ENCODE assay signal across 16 cellular contexts in the genomic region with DNA sequence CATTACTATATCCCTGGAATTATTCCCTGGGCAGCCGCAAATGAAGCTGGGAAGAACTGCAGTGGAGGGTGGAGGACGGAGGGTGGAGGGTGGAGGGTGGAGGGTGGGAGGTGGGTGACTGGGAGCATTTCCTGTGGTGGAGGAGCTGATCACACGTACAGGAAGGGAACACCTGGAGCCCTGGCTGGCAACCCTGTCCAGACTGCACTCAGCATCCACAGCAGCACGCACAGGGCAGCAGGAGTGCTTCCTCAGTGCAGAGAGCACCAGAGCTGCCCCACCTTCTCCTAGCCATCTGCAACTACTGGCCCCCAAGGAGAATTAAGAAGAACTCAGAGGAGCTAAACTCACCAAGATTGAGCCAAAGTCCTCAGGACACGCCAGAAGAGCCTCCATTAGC.
A peak's percentile ranks its signal among the peaks of the same experiment; 100 is the strongest.
DNase-seq lines count a peak whose midpoint lies in the region; ATAC-seq and TF ChIP-seq lines count a peak whose summit lies in the region.
"Had no signal": no experiment of that assay in that cellular context is flagged by ENCODE, and none has a peak within 500 bp of the region (broad histone marks: within the 10 kb centered on the region; RNA-seq: fewer than 3 reads in every experiment).

No MANE protein-coding gene starts in this region.

- DNase-seq in NCI-H345 (lab: John Stamatoyannopoulos, UW) (peak; percentile 25), NCI-H345 treated with DMSO at 0.1 percent for 48 hours (lab: John Stamatoyannopoulos, UW; ENCODE audit: unreplicated experiment) (no peak), SK-N-MC (ENCODE audit: low read depth, low spot score) (no peak), endodermal cell (no peak), NK-92 (lab: John Stamatoyannopoulos, UW; ENCODE audit: unreplicated experiment) (no peak)
- DNase-seq in naive thymus-derived CD8-positive, alpha-beta T cell: no peak
- DNase-seq: activated naive CD4-positive, alpha-beta T cell treated with Interleukin-2 at 50 U/mL for 16 hours; Calu3; effector CD4-positive, alpha-beta T cell; Kasumi-1; left colon; NCI-H187 had no signal

- H3K4me3 ChIP-seq in SK-N-MC (peak overlapping the region; percentile 76), endodermal cell (ENCODE audit: low read length) (no peak overlapping the region)
- H3K4me3 ChIP-seq: breast epithelium had no signal

- H3K9ac ChIP-seq in SK-N-MC (ENCODE audit: insufficient read length): no peak overlapping the region
- H3K9ac ChIP-seq in endodermal cell (ENCODE audit: extremely low read depth, low read length, poor library complexity, severe bottlenecking): no peak overlapping the region

- H3K4me1 Mint-ChIP-seq in IgD-negative memory B cell (peaks cover 0 to 5% (median 2%) of the 10 kb centered on the region in 3 donors), endodermal cell (no peaks in the 10 kb centered on the region)
- peaks cover 0 to 5% (median 3%) of the 10 kb centered on the region in 4 donors for H3K4me1 Mint-ChIP-seq in naive thymus-derived CD8-positive, alpha-beta T cell

- no peaks in the 10 kb centered on the region for H3K4me1 ChIP-seq in endodermal cell (ENCODE audit: control insufficient read depth, insufficient read depth, low read length)
- H3K4me1 ChIP-seq: breast epithelium had no signal

- H3K27ac ChIP-seq in SK-N-MC (peak overlapping the region; percentile 23; the same call in 1 of the 2 replicates), endodermal cell (ENCODE audit: low read depth, low read length) (no peak overlapping the region)
- H3K27ac ChIP-seq: breast epithelium had no signal

- no peaks in the 10 kb centered on the region for H3K36me3 ChIP-seq in SK-N-MC (ENCODE audit: insufficient read depth, low read length)
- H3K36me3 ChIP-seq in endodermal cell (ENCODE audit: control insufficient read depth, insufficient read depth, low read length): no peaks in the 10 kb centered on the region
- H3K36me3 ChIP-seq: breast epithelium had no signal

- H3K27ac Mint-ChIP-seq in IgD-negative memory B cell: peak overlapping the region in 1 of 3 donors; percentile 31
- H3K27ac Mint-ChIP-seq in naive thymus-derived CD8-positive, alpha-beta T cell: peak overlapping the region in 1 of 10 donors; percentile 86
- H3K27ac Mint-ChIP-seq in endodermal cell: no peak overlapping the region

- H3K36me3 Mint-ChIP-seq in IgD-negative memory B cell (no peaks in the 10 kb centered on the region), endodermal cell (ENCODE audit: low read depth) (no peaks in the 10 kb centered on the region)
- H3K36me3 Mint-ChIP-seq in naive thymus-derived CD8-positive, alpha-beta T cell: peaks cover 0 to 6% (median 0%) of the 10 kb centered on the region in 3 donors
- H3K36me3 Mint-ChIP-seq: naive B cell had no signal

- WGBS in endodermal cell (ENCODE audit: insufficient coverage in 1 of 2, insufficient read length in 1 of 2), 2 experiments: 75 to 92% methylated on average over 2 to 5 of the region's 5 CpGs

- no peaks in the 10 kb centered on the region for H3K9me3 Mint-ChIP-seq in IgD-negative memory B cell
- H3K9me3 Mint-ChIP-seq in naive thymus-derived CD8-positive, alpha-beta T cell: peaks cover 0 to 2% (median 0%) of the 10 kb centered on the region in 9 donors
- H3K9me3 Mint-ChIP-seq in endodermal cell: no peaks in the 10 kb centered on the region
- H3K9me3 Mint-ChIP-seq: naive B cell had no signal

- H3K9me3 ChIP-seq in SK-N-MC (ENCODE audit: low read depth, low read length) (no peaks in the 10 kb centered on the region), endodermal cell (ENCODE audit: control insufficient read depth, low read length) (no peaks in the 10 kb centered on the region)
- H3K9me3 ChIP-seq: breast epithelium had no signal

- no peak for ATAC-seq in naive thymus-derived CD8-positive, alpha-beta T cell
- no peak for ATAC-seq in GM21576 (IDR thresholded peaks at IDR 0.05; ENCODE audit: unreplicated experiment)
- ATAC-seq: left colon had no signal

- POLR2A ChIA-PET in naive thymus-derived CD8-positive, alpha-beta T cell (lab: Charles Lee): no interaction called here

- H3K27me3 ChIP-seq in endodermal cell (ENCODE audit: control insufficient read depth, insufficient read depth, low read length, poor library complexity, severe bottlenecking): no peaks in the 10 kb centered on the region

- H3K4me3 Mint-ChIP-seq in IgD-negative memory B cell: peak overlapping the region in 3 of 4 donors; percentile 48 to 83 (median 73)
- H3K4me3 Mint-ChIP-seq in naive thymus-derived CD8-positive, alpha-beta T cell: peak overlapping the region in 6 of 10 donors; percentile 22 to 55 (median 42)
- H3K4me3 Mint-ChIP-seq in endodermal cell: no peak overlapping the region

- TF ChIP-seq CTCF in endodermal cell (conservative IDR thresholded peaks at IDR 0.05): no peak

- H3K27me3 Mint-ChIP-seq in IgD-negative memory B cell: no peaks in the 10 kb centered on the region
- peaks cover 0 to 11% (median 5%) of the 10 kb centered on the region in 5 donors for H3K27me3 Mint-ChIP-seq in naive thymus-derived CD8-positive, alpha-beta T cell
- peaks cover 1% of the 10 kb centered on the region for H3K27me3 Mint-ChIP-seq in endodermal cell (ENCODE audit: insufficient read depth)
- H3K27me3 Mint-ChIP-seq: naive B cell had no signal
